ENCODE assay signal across 8 cellular contexts in genomic region chr16:89114159-89114981, GRCh38. TPM values are rescaled to one million over a fixed set of nuclear protein-coding genes. Genes with fewer than 3 reads are reported as not detected.
A peak's percentile ranks its signal among the peaks of the same experiment; 100 is the strongest.
DNase-seq lines count a peak whose midpoint lies in the region; ATAC-seq and TF ChIP-seq lines count a peak whose summit lies in the region.

No MANE protein-coding gene starts in this region.

- H3K36me3 Mint-ChIP-seq in activated naive CD4-positive, alpha-beta T cell treated with anti-CD3 and anti-CD28 coated beads for 36 hours (ENCODE audit: low read depth) = peaks cover 14% of the 10 kb centered on the region
- peaks cover 42% of the 10 kb centered on the region for H3K36me3 Mint-ChIP-seq in activated CD8-positive, alpha-beta T cell treated with anti-CD3 and anti-CD28 coated beads, Interleukin-2, amount 10 ng/mL, durations not matched to agents 7 days and 5 days (ENCODE audit: low read depth)
- peaks cover 13 to 22% (median 13%) of the 10 kb centered on the region in 3 donors for H3K36me3 Mint-ChIP-seq in immature natural killer cell

- in situ Hi-C loops in transverse colon (cut with MboI; ENCODE audit: low pct_ligation_motif_present in 1 of 4, low pct_unique_long_range_greater_than_20kb in 1 of 4, low sequenced_read_pairs in 3 of 4) = no loop called here

- no peaks in the 10 kb centered on the region for H3K27me3 Mint-ChIP-seq in activated naive CD4-positive, alpha-beta T cell treated with anti-CD3 and anti-CD28 coated beads for 36 hours (ENCODE audit: low read depth)
- no peaks in the 10 kb centered on the region for H3K27me3 Mint-ChIP-seq in activated CD8-positive, alpha-beta T cell treated with anti-CD3 and anti-CD28 coated beads, Interleukin-2, amount 10 ng/mL, durations not matched to agents 7 days and 5 days (ENCODE audit: low read depth)
- H3K27me3 Mint-ChIP-seq in immature natural killer cell (ENCODE audit: low read depth in 3 of 3) = peaks cover 5 to 12% (median 9%) of the 10 kb centered on the region in 3 donors

- H3K9me3 Mint-ChIP-seq in activated naive CD4-positive, alpha-beta T cell treated with anti-CD3 and anti-CD28 coated beads for 36 hours = no peaks in the 10 kb centered on the region
- no peaks in the 10 kb centered on the region for H3K9me3 Mint-ChIP-seq in activated CD8-positive, alpha-beta T cell treated with anti-CD3 and anti-CD28 coated beads, Interleukin-2, amount 10 ng/mL, durations not matched to agents 7 days and 5 days (ENCODE audit: insufficient read depth)
- no peaks in the 10 kb centered on the region for H3K9me3 Mint-ChIP-seq in immature natural killer cell

- no peak for DNase-seq in activated naive CD4-positive, alpha-beta T cell treated with anti-CD3 and anti-CD28 coated beads for 36 hours
- DNase-seq in activated naive CD4-positive, alpha-beta T cell treated with anti-CD3 and anti-CD28 coated beads, Interleukin-2, amount 50 U/mL, for 16 hours = no peak
- no peak for DNase-seq in activated CD8-positive, alpha-beta T cell treated with anti-CD3 and anti-CD28 coated beads, Interleukin-2, amount 10 ng/mL, durations not matched to agents 7 days and 5 days
- DNase-seq in immature natural killer cell (no peak), transverse colon (peak; percentile 6), A673 (ENCODE audit: low spot score) (no peak), kidney glomerular epithelial cell (lab: John Stamatoyannopoulos, UW) (no peak), NCI-H446 treated with DMSO at 0.1 percent for 48 hours (lab: John Stamatoyannopoulos, UW) (no peak)

- H3K27ac Mint-ChIP-seq in activated naive CD4-positive, alpha-beta T cell treated with anti-CD3 and anti-CD28 coated beads for 36 hours = peak overlapping the region; percentile 90
- H3K27ac Mint-ChIP-seq in activated CD8-positive, alpha-beta T cell treated with anti-CD3 and anti-CD28 coated beads, Interleukin-2, amount 10 ng/mL, durations not matched to agents 7 days and 5 days = peak overlapping the region; percentile 95
- peak overlapping the region; percentile 93 to 98 (median 96) for H3K27ac Mint-ChIP-seq in immature natural killer cell

- ATAC-seq in activated CD8-positive, alpha-beta T cell treated with anti-CD3 and anti-CD28 coated beads, Interleukin-2, amount 10 ng/mL, durations not matched to agents 7 days and 5 days = peak; percentile 4

- WGBS in transverse colon (ENCODE audit: low coverage in 1 of 2), 2 donors = 80% methylated on average over 32 of the region's 33 CpGs; no CpG with 5 or more reads in 1 of the 2 donors

- TF ChIP-seq EP300 in transverse colon (IDR thresholded peaks at IDR 0.05; ENCODE audit: low read depth) = no peak

- no peak for TF ChIP-seq POLR2A in transverse colon (IDR thresholded peaks at IDR 0.05)

- intact Hi-C loops in activated naive CD4-positive, alpha-beta T cell treated with anti-CD3 and anti-CD28 coated beads for 36 hours (cut with micrococcal nuclease) = loop anchor here (2.0 to 10.0 kb wide), 2 partner anchors 88 to 200 kb away; no protein-coding TSS in a partner anchor
- intact Hi-C loops in transverse colon (cut with DNase I; ENCODE audit: low total_unique reads) = no loop called here
- intact Hi-C loops in A673 (cut with micrococcal nuclease; ENCODE audit: unreplicated experiment) = no loop called here

- H3K4me3 ChIP-seq in transverse colon (peak overlapping the region in 1 of 4 donors; percentile 9), A673 (ENCODE audit: low read depth, low read length, poor library complexity, severe bottlenecking) (no peak overlapping the region)

- BruUV-seq in A673 (replicated peaks; lab: Mats Ljungman, UMichigan) = no TSS peak

- peaks cover 41% of the 10 kb centered on the region for H3K4me1 Mint-ChIP-seq in activated naive CD4-positive, alpha-beta T cell treated with anti-CD3 and anti-CD28 coated beads for 36 hours (ENCODE audit: low read depth)
- peaks cover 37% of the 10 kb centered on the region for H3K4me1 Mint-ChIP-seq in activated CD8-positive, alpha-beta T cell treated with anti-CD3 and anti-CD28 coated beads, Interleukin-2, amount 10 ng/mL, durations not matched to agents 7 days and 5 days (ENCODE audit: low read depth)
- H3K4me1 Mint-ChIP-seq in immature natural killer cell = peaks cover 48 to 50% of the 10 kb centered on the region in 2 donors

- H3K9me3 ChIP-seq in transverse colon = no peaks in the 10 kb centered on the region
- no peaks in the 10 kb centered on the region for H3K9me3 ChIP-seq in A673 (ENCODE audit: low read depth, low read length, poor library complexity, severe bottlenecking)

- H3K4me1 ChIP-seq in transverse colon (peaks cover 0 to 7% (median 0%) of the 10 kb centered on the region in 4 donors), A673 (ENCODE audit: insufficient read depth, low read length, poor library complexity, severe bottlenecking) (peaks cover 5% of the 10 kb centered on the region)

- POLR2A ChIA-PET in activated CD8-positive, alpha-beta T cell treated with anti-CD3 and anti-CD28 coated beads, Interleukin-2, amount 10 ng/mL, durations not matched to agents 7 days and 5 days (lab: Charles Lee) = interaction anchor here (1.0 to 2.3 kb wide), 2 partner anchors 17 to 27 kb away, joined by 3 to 24 read pairs; no protein-coding TSS in a partner anchor
- POLR2A ChIA-PET in A673 (lab: Charles Lee; ENCODE audit: low non-redundant PET) = interaction anchor here (0.6 kb wide), 1 partner anchor 395 kb away, joined by 3 read pairs; no protein-coding TSS in a partner anchor

- peak overlapping the region; percentile 50 to 77 (median 62) for H3K27ac ChIP-seq in transverse colon
- H3K27ac ChIP-seq in A673 (ENCODE audit: low read depth, low read length, poor library complexity, severe bottlenecking) = no peak overlapping the region

- CTCF ChIA-PET in activated naive CD4-positive, alpha-beta T cell treated with anti-CD3 and anti-CD28 coated beads for 36 hours (lab: Charles Lee) = no interaction called here
- CTCF ChIA-PET in activated CD8-positive, alpha-beta T cell treated with anti-CD3 and anti-CD28 coated beads, Interleukin-2, amount 10 ng/mL, durations not matched to agents 7 days and 5 days (lab: Charles Lee) = interaction anchor here (1.7 kb wide), 1 partner anchor 18 kb away, joined by 8 read pairs; no protein-coding TSS in a partner anchor
- CTCF ChIA-PET in A673 (lab: Charles Lee) = no interaction called here

- peak overlapping the region; percentile 63 for H3K4me3 Mint-ChIP-seq in activated naive CD4-positive, alpha-beta T cell treated with anti-CD3 and anti-CD28 coated beads for 36 hours
- H3K4me3 Mint-ChIP-seq in activated CD8-positive, alpha-beta T cell treated with anti-CD3 and anti-CD28 coated beads, Interleukin-2, amount 10 ng/mL, durations not matched to agents 7 days and 5 days = peak overlapping the region; percentile 71
- peak overlapping the region; percentile 79 to 86 (median 83) for H3K4me3 Mint-ChIP-seq in immature natural killer cell

- H3K36me3 ChIP-seq in transverse colon = peaks cover 0 to 18% (median 8%) of the 10 kb centered on the region in 4 donors
- H3K36me3 ChIP-seq in A673 (ENCODE audit: insufficient read depth, low read length, poor library complexity, severe bottlenecking) = peaks cover 6% of the 10 kb centered on the region

- H3K27me3 ChIP-seq in transverse colon (no peaks in the 10 kb centered on the region), A673 (replicated peaks; ENCODE audit: insufficient read depth, low read depth, low read length, poor library complexity) (no peaks in the 10 kb centered on the region)

- TF ChIP-seq CTCF in transverse colon (IDR thresholded peaks at IDR 0.05) = no peak
- no peak for TF ChIP-seq CTCF in A673 (conservative IDR thresholded peaks at IDR 0.05; ENCODE audit: low read depth, low read length)

RNA-seq across cellular contexts. Expression of gene ACSF3, which starts 20.7 kb away (rescaled TPM):
- total RNA-seq in activated naive CD4-positive, alpha-beta T cell treated with anti-CD3 and anti-CD28 coated beads for 36 hours = 10 to 100 TPM; 26.1 to 26.7 TPM
- total RNA-seq in activated CD8-positive, alpha-beta T cell treated with anti-CD3 and anti-CD28 coated beads, Interleukin-2, amount 10 ng/mL, durations not matched to agents 7 days and 5 days = 10 to 100 TPM; 38.6 to 45.1 TPM
- polyA plus RNA-seq in immature natural killer cell = 10 to 100 TPM; 22.7 to 27.7 (median 24.1) TPM
- total RNA-seq in transverse colon (100 to 1,000 TPM in 1 of 4 donors, 10 to 100 TPM in 3; 54.5 to 120 (median 75.8) TPM), A673 (2021) (27.7 and 37.0 TPM in 2 replicates)

RNA-seq across cellular contexts. Expression of gene CDH15, which starts 57.2 kb away (rescaled TPM):
- not detected for total RNA-seq in activated naive CD4-positive, alpha-beta T cell treated with anti-CD3 and anti-CD28 coated beads for 36 hours
- total RNA-seq in activated CD8-positive, alpha-beta T cell treated with anti-CD3 and anti-CD28 coated beads, Interleukin-2, amount 10 ng/mL, durations not matched to agents 7 days and 5 days = not detected
- polyA plus RNA-seq in immature natural killer cell = not detected
- total RNA-seq in transverse colon (not detected), A673 (2021) (0.13 and 0.24 TPM in 2 replicates)
